8 cellular contexts compared by ENCODE assay signal in the genomic region with DNA sequence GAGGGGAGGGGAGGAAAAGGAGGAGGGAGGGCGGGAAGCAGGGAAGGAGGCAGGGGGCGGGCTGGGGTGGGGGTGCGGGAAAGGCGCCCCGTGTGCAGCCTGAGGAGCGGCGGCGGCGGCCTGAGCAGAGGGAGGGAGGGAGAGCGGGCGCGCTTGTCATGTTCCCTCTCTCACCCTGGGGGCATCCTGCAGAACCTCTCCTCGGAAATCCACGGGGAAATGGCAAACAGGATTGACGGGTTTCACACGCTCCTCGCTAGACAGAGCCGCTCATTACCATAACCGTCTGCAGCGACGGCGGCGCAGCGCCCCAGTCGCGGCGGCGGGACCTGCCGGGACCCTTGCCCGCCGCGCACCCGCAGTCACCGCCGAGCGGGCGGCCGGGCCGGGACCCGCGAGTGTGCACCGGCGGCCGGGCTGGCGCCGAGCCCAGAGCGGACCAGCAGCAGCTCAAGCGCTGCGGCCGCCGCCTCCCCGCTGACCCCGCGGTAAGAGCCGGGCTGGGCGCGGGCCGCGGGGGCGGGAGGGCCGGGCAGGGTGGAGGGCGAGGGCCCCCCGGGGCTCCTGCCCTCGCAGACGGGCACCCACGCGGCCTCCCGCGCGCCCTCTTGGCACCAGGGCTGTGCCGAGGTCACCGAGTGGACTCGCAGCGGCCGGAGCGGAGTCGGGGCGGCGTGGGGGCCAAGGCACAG. TPM values are rescaled to one million over a fixed set of nuclear protein-coding genes. Genes with fewer than 3 reads are reported as not detected.
DNase-seq lines count a peak whose midpoint lies in the region; ATAC-seq lines count a peak whose summit lies in the region.

TSS of gene SERTAD4 (plus strand) at position 273 of the 692 bp plus-strand sequence. CDS start 5,165 bp downstream, outside the sequence.

- ATAC-seq in GM21619 (IDR thresholded peaks at IDR 0.05; ENCODE audit: unreplicated experiment) (no peak), GM21825 (IDR thresholded peaks at IDR 0.05; ENCODE audit: unreplicated experiment) (no peak)

- DNase-seq in ELF-1 (ENCODE audit: low read depth, low spot score), result peak; percentile 75
- DNase-seq in NCI-H2107 (lab: John Stamatoyannopoulos, UW), result peak; percentile 41
- DNase-seq in astrocyte of the hippocampus (ENCODE audit: low read depth, low spot score), result peak; percentile 75
- DNase-seq in renal cortical epithelial cell (ENCODE audit: low read depth), result peak; percentile 60
- no peak for DNase-seq in KBM-7

- H3K4me3 ChIP-seq in iPS-11a (ENCODE audit: low read depth, low read length), result peak within 1 kb of the TSS; percentile 47

- in situ Hi-C loops in KBM-7 (cut with MboI; ENCODE audit: low pct_unique_long_range_greater_than_20kb, low sequenced_read_pairs), result no loop called here

RNA-seq across cellular contexts. Expression of gene SERTAD4, which starts in this region (rescaled TPM):
- 3.0 and 4.0 TPM in 2 replicates for total RNA-seq in renal cortical epithelial cell
